Comparison of ENCODE assay signal across 8 cellular contexts in the genomic region with DNA sequence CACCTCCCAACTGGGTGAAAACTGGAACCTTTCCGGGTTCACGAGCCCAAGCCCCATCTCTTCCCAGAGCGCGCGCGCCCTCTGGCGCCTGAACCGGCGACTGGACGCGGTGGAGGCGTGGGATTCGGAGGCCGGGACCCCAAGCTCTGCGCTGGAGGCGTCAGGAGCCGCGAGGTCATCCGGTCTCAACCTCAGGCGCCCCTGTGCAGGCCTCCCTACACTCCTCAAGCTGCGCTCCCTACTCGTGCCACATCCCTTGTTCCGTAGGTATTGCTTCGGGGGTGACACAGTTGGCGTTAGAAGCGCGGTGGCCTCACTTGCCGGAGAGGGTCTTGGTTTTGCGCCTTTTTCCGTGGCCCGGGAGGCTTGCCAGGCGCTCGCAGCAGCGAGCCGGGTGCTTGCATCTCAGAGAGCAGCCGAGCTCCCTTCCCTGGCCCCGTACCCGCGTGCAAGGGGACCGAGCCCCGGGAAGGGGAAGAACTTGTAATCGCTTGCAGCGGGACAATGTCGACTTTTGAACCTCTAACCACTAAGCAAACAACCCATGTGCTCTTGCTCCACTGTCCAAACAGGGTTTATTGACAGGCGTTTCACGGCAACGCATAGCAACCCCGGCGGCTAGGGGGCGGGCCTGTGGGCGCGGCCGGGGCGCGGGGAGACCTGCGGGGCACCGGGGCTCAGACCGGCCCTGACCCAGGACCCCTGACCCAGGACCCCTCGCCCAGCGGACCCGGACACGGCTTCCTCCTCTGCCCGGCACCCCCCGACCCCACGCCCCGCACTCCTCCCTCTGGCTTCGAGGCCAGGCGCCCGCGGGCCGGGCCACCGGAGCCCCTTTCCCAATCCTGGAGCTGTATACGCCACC. TPM values are rescaled to one million over a fixed set of nuclear protein-coding genes. Genes with fewer than 3 reads are reported as not detected.
A peak's percentile ranks its signal among the peaks of the same experiment; 100 is the strongest.
DNase-seq lines count a peak whose midpoint lies in the region; ATAC-seq and TF ChIP-seq lines count a peak whose summit lies in the region.

No MANE protein-coding gene starts in this region.

- peaks cover 8% of the 10 kb centered on the region for H3K4me1 Mint-ChIP-seq in activated naive CD8-positive, alpha-beta T cell (ENCODE audit: low read depth)

- H3K9ac ChIP-seq in skeletal muscle satellite cell (ENCODE audit: low read depth, low read length), result no peak overlapping the region

- no peaks in the 10 kb centered on the region for H3K9me3 Mint-ChIP-seq in activated naive CD8-positive, alpha-beta T cell (ENCODE audit: low read depth)

- H3K4me2 ChIP-seq in hepatocyte (peak overlapping the region; percentile 92), skeletal muscle satellite cell (ENCODE audit: low read length) (peak overlapping the region; percentile 68)

- H3K9me3 ChIP-seq in hepatocyte (ENCODE audit: low read depth) (no peaks in the 10 kb centered on the region), skeletal muscle satellite cell (replicated peaks; ENCODE audit: low read length) (no peaks in the 10 kb centered on the region)

- H3K79me2 ChIP-seq in hepatocyte, result peaks cover 31% of the 10 kb centered on the region

- no peaks in the 10 kb centered on the region for H3K36me3 Mint-ChIP-seq in activated naive CD8-positive, alpha-beta T cell

- 4% methylated on average over 55 of the region's 73 CpGs for WGBS in hepatocyte (ENCODE audit: low lambda C conversion rate, missing lambda C conversion rate)

- peak overlapping the region; percentile 67 for H3K4me3 Mint-ChIP-seq in activated naive CD8-positive, alpha-beta T cell

- ATAC-seq in HG03135 (IDR thresholded peaks at IDR 0.05; ENCODE audit: unreplicated experiment), result no peak
- ATAC-seq in GM21529 (IDR thresholded peaks at IDR 0.05; ENCODE audit: unreplicated experiment), result no peak

- peak overlapping the region; percentile 98 for H3K27ac ChIP-seq in hepatocyte

- no peaks in the 10 kb centered on the region for H4K20me1 ChIP-seq in hepatocyte (ENCODE audit: insufficient read depth, poor library complexity, severe bottlenecking)

- TF ChIP-seq CTCF in hepatocyte (IDR thresholded peaks at IDR 0.05; ENCODE audit: poor library complexity), result peak; percentile 61

- no peak overlapping the region for H3K27ac Mint-ChIP-seq in activated naive CD8-positive, alpha-beta T cell

- peaks cover 50% of the 10 kb centered on the region for H3K4me1 ChIP-seq in hepatocyte (ENCODE audit: insufficient read depth)
- peaks cover 8% of the 10 kb centered on the region for H3K4me1 ChIP-seq in skeletal muscle satellite cell (ENCODE audit: control insufficient read depth, insufficient read depth, low read length)

- peak; percentile 33 to 45 for DNase-seq in stimulated activated CD4-positive, alpha-beta T cell treated with anti-CD3 and anti-CD28 coated beads, Interleukin-2, amount 100 ng/mL, for 48 hours
- DNase-seq in stimulated activated CD4-positive, alpha-beta T cell treated with anti-CD3 and anti-CD28 coated beads, Interleukin-1b, Interleukin-23, amount 100 ng/mL, for 48 hours, result no peak
- DNase-seq in NCI-H1694 (lab: John Stamatoyannopoulos, UW) (peak; percentile 17), hepatocyte (ENCODE audit: low spot score) (peak; percentile 88)

- H3K27me3 ChIP-seq in hepatocyte (peaks cover 47% of the 10 kb centered on the region), skeletal muscle satellite cell (ENCODE audit: control insufficient read depth, insufficient read depth, low read length) (peaks cover 80% of the 10 kb centered on the region)

- H3K36me3 ChIP-seq in hepatocyte (replicated peaks; ENCODE audit: insufficient read depth, low read depth) (no peaks in the 10 kb centered on the region), skeletal muscle satellite cell (ENCODE audit: insufficient read depth, low read length) (no peaks in the 10 kb centered on the region)

- no peaks in the 10 kb centered on the region for H3K9me2 ChIP-seq in hepatocyte (replicated peaks; ENCODE audit: insufficient read depth)

- H3K4me3 ChIP-seq in hepatocyte, result peak overlapping the region; percentile 27
- H3K4me3 ChIP-seq in skeletal muscle satellite cell (ENCODE audit: low read length), result peak overlapping the region; percentile 45

- H3K27me3 Mint-ChIP-seq in activated naive CD8-positive, alpha-beta T cell, result peaks cover 42% of the 10 kb centered on the region

- peak overlapping the region; percentile 26 for H2AFZ ChIP-seq in hepatocyte

RNA-seq across cellular contexts. Expression of a gene that starts 8.5 kb away (rescaled TPM):
- 34.6 and 40.0 TPM in 2 replicates for total RNA-seq in hepatocyte
- 52.4 and 60.6 TPM in 2 replicates for polyA plus RNA-seq in hepatocyte
- not detected in 2 replicates for total RNA-seq in skeletal muscle satellite cell (2012; rRNA removed)

RNA-seq across cellular contexts. Expression of a gene that starts 27.9 kb away (rescaled TPM):
- 13.5 and 18.2 TPM in 2 replicates for total RNA-seq in hepatocyte
- 35.7 and 38.1 TPM in 2 replicates for polyA plus RNA-seq in hepatocyte
- not detected in 2 replicates for total RNA-seq in skeletal muscle satellite cell (2012; rRNA removed)

RNA-seq across cellular contexts. Expression of a gene that starts 40.8 kb away (rescaled TPM):
- 0.20 and 1.3 TPM in 2 replicates for total RNA-seq in hepatocyte
- polyA plus RNA-seq in hepatocyte, result 0.95 and 1.8 TPM in 2 replicates
- not detected in 2 replicates for total RNA-seq in skeletal muscle satellite cell (2012; rRNA removed)
